ENCODE assay signal across 18 cellular contexts in genomic region chr5:1292139-1292538, GRCh38. TPM values are rescaled to one million over a fixed set of nuclear protein-coding genes. Genes with fewer than 3 reads are reported as not detected.
A peak's percentile ranks its signal among the peaks of the same experiment; 100 is the strongest.
DNase-seq lines count a peak whose midpoint lies in the region; FAIRE-seq and TF ChIP-seq lines count a peak whose summit lies in the region.
"Had no signal": no experiment of that assay in that cellular context is flagged by ENCODE, and none has a peak within 500 bp of the region (broad histone marks: within the 10 kb centered on the region; RNA-seq: fewer than 3 reads in every experiment).

No MANE protein-coding gene starts in this region.

- H4K20me1 ChIP-seq in DOHH2 (ENCODE audit: control insufficient read depth, insufficient read depth, low read depth, low read length) (no peaks in the 10 kb centered on the region), osteoblast (ENCODE audit: insufficient read depth, low read length) (no peaks in the 10 kb centered on the region)

- peak overlapping the region; percentile 5 for H3K4me3 Mint-ChIP-seq in T-helper 2 cell treated with Interferon-gamma antibody and Interleukin-4, amounts not matched to agents 5 μg/mL and 100 μg/mL, for 36 hours
- H3K4me3 Mint-ChIP-seq: CD4-positive, alpha-beta memory T cell; stimulated activated naive CD8-positive, alpha-beta T cell treated with anti-CD3 and anti-CD28 coated beads, Interleukin-15, amount 100 ng/mL, for 72 hours had no signal

- H3K27me3 Mint-ChIP-seq in T-helper 2 cell treated with Interferon-gamma antibody and Interleukin-4, amounts not matched to agents 5 μg/mL and 100 μg/mL, for 36 hours (ENCODE audit: low read depth): no peaks in the 10 kb centered on the region

- H3K4me1 Mint-ChIP-seq in T-helper 2 cell treated with Interferon-gamma antibody and Interleukin-4, amounts not matched to agents 5 μg/mL and 100 μg/mL, for 36 hours (ENCODE audit: low read depth): peaks cover 9% of the 10 kb centered on the region

- H3F3A ChIP-seq in DOHH2 (ENCODE audit: control insufficient read depth, insufficient read depth): peaks cover 16% of the 10 kb centered on the region; the same call in 1 of the 2 replicates

- H3K36me3 ChIP-seq in DOHH2 (ENCODE audit: control insufficient read depth, low read length): peaks cover 57% of the 10 kb centered on the region
- no peaks in the 10 kb centered on the region for H3K36me3 ChIP-seq in osteoblast (ENCODE audit: insufficient read depth, low read length)

- no peaks in the 10 kb centered on the region for H3K9me2 ChIP-seq in DOHH2 (replicated peaks; ENCODE audit: control insufficient read depth, low read length)

- no peak overlapping the region for H2AFZ ChIP-seq in osteoblast (ENCODE audit: low read length)
- H2AFZ ChIP-seq: PC-9 had no signal

- peaks cover 8% of the 10 kb centered on the region for H3K9me3 Mint-ChIP-seq in T-helper 2 cell treated with Interferon-gamma antibody and Interleukin-4, amounts not matched to agents 5 μg/mL and 100 μg/mL, for 36 hours
- H3K9me3 Mint-ChIP-seq: CD4-positive, alpha-beta memory T cell had no signal

- DNase-seq in T-helper 2 cell treated with Interferon-gamma antibody and Interleukin-4, amounts not matched to agents 5 μg/mL and 100 μg/mL, for 36 hours (ENCODE audit: low spot score): no peak
- DNase-seq in T-helper 2 cell (no peak), SW480 (ENCODE audit: low spot score) (peak; percentile 44), osteoblast (ENCODE audit: insufficient read length, low spot score, missing footprints) (peak; percentile 53), CD1c-positive myeloid dendritic cell (ENCODE audit: extremely low spot score) (no peak), pons (ENCODE audit: low spot score) (no peak), HTR-8/SVneo (ENCODE audit: insufficient read length, low spot score) (no peak)
- DNase-seq: ACHN; activated CD4-positive, alpha-beta T cell treated with anti-CD3 and anti-CD28 coated beads, Interleukin-2, amount 50 U/mL, for 4 hours; MM.1S; NCI-H187 treated with DMSO at 0.1 percent for 48 hours; PC-9 had no signal

- H3K79me2 ChIP-seq in DOHH2 (ENCODE audit: control insufficient read depth, low read length) (peaks cover 82% of the 10 kb centered on the region), osteoblast (ENCODE audit: insufficient read depth, low read length) (no peaks in the 10 kb centered on the region)

- H3K9me3 ChIP-seq in DOHH2 (ENCODE audit: control insufficient read depth, insufficient read depth, low read length) (no peaks in the 10 kb centered on the region), osteoblast (ENCODE audit: low read depth, low read length) (no peaks in the 10 kb centered on the region)

- H3K4me2 ChIP-seq in DOHH2 (ENCODE audit: low read length) (peak overlapping the region; percentile 90), osteoblast (ENCODE audit: insufficient read depth, low read length) (no peak overlapping the region)

- peak overlapping the region; percentile 90 for H3K4me3 ChIP-seq in DOHH2 (ENCODE audit: low read length)
- no peak overlapping the region for H3K4me3 ChIP-seq in osteoblast (ENCODE audit: insufficient read depth, low read length)
- H3K4me3 ChIP-seq: PC-9, SK-N-MC had no signal

- H3K4me1 ChIP-seq in DOHH2 (ENCODE audit: control insufficient read depth, low read length) (peaks cover 51% of the 10 kb centered on the region), osteoblast (ENCODE audit: insufficient read depth, low read length) (no peaks in the 10 kb centered on the region)

- H3K27ac ChIP-seq in DOHH2 (ENCODE audit: low read depth, low read length) (no peak overlapping the region), osteoblast (ENCODE audit: low read depth, low read length) (no peak overlapping the region)
- H3K27ac ChIP-seq: PC-9, SK-N-MC had no signal

- TF ChIP-seq CTCF in DOHH2 (IDR thresholded peaks at IDR 0.05; ENCODE audit: low read depth, low read length, poor library complexity, severe bottlenecking): no peak
- no peak for TF ChIP-seq CTCF in osteoblast (IDR thresholded peaks at IDR 0.05; ENCODE audit: extremely low read depth, low read depth, low read length)

- H3K36me3 Mint-ChIP-seq in T-helper 2 cell treated with Interferon-gamma antibody and Interleukin-4, amounts not matched to agents 5 μg/mL and 100 μg/mL, for 36 hours (ENCODE audit: low read depth): peaks cover 17% of the 10 kb centered on the region

- no peaks in the 10 kb centered on the region for H3K27me3 ChIP-seq in DOHH2 (ENCODE audit: control insufficient read depth, low read length)
- H3K27me3 ChIP-seq in osteoblast (ENCODE audit: insufficient read depth, low read length): peaks cover 15% of the 10 kb centered on the region

- FAIRE-seq in HTR-8/SVneo (lab: Jason Lieb, UNC): no peak
- FAIRE-seq: TTC549, urothelium cell line had no signal

- H3K27ac Mint-ChIP-seq in T-helper 2 cell treated with Interferon-gamma antibody and Interleukin-4, amounts not matched to agents 5 μg/mL and 100 μg/mL, for 36 hours: peak overlapping the region; percentile 21
- H3K27ac Mint-ChIP-seq: CD4-positive, alpha-beta memory T cell; stimulated activated naive CD8-positive, alpha-beta T cell treated with anti-CD3 and anti-CD28 coated beads, Interleukin-15, amount 100 ng/mL, for 72 hours had no signal

RNA-seq across cellular contexts. Expression of gene TERT, which starts 2.7 kb away (rescaled TPM):
- not detected in 2 replicates for total RNA-seq in osteoblast
- total RNA-seq: CD4-positive, alpha-beta memory T cell had no signal

RNA-seq across cellular contexts. Expression of gene CLPTM1L, which starts 52.8 kb away (rescaled TPM):
- 134 and 139 TPM in 2 replicates for total RNA-seq in osteoblast

Comparison
In these comparisons a context has a peak if more than half of its experiments do, and no peak if none do; other contexts are left out.
1. DNase-seq: peak in SW480 (single experiment) and osteoblast (single experiment); none in T-helper 2 cell treated with Interferon-gamma antibody and Interleukin-4, amounts not matched to agents 5 μg/mL and 100 μg/mL, for 36 hours (single experiment), T-helper 2 cell (0 of 5), CD1c-positive myeloid dendritic cell (single experiment), pons (single experiment) and HTR-8/SVneo (single experiment).